ENCODE assay signal across 8 cellular contexts in the genomic region with DNA sequence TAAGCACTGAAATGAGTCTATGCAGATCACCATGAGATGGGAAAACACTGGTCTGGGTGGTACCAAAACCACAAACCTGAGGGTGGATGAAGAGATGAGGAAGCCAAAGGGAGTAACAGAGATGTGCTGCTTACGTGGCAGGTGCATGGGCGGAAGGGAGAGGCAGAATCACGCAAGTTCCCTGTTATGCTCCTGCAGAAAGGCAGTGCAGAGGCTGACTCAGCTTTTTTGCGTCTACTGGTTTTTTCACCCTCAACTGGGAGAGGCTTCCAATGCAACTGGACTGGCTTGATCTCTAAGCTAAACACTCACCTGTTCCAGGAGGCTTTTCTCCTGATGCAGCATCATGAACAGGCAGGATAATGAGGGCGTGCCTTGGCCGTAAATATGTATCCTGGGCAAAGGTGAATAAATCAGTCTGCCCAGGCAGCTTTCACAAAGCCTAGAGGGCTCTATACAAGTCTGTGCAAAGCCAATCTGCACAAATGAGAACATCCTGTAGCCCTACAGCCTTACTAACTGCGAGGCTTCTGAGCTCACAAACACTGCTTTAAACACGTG.
A peak's percentile ranks its signal among the peaks of the same experiment; 100 is the strongest.
DNase-seq lines count a peak whose midpoint lies in the region; ATAC-seq and TF ChIP-seq lines count a peak whose summit lies in the region.

No MANE protein-coding gene starts in this region.

- H3K4me1 Mint-ChIP-seq in stimulated activated memory B cell treated with anti-CD40 and anti-IgM and Interleukin-4, amounts not matched to agents 10 μg/mL and 1 μg/mL and 100 μg/mL, for 72 hours = peaks cover 80% of the 10 kb centered on the region

- H3K36me3 Mint-ChIP-seq in stimulated activated memory B cell treated with anti-CD40 and anti-IgM and Interleukin-4, amounts not matched to agents 10 μg/mL and 1 μg/mL and 100 μg/mL, for 72 hours = peaks cover 17% of the 10 kb centered on the region

- ATAC-seq in HG02885 (IDR thresholded peaks at IDR 0.05; ENCODE audit: poor library complexity, unreplicated experiment) (peak; percentile 34), Right ventricle myocardium inferior (no peak)
- ATAC-seq in stimulated activated memory B cell treated with anti-CD40 and anti-IgM and Interleukin-4, amounts not matched to agents 10 μg/mL and 1 μg/mL and 100 μg/mL, for 72 hours = peak; percentile 78

- H3K4me3 ChIP-seq in GM12864 (ENCODE audit: low read depth, low read length) (peak overlapping the region; percentile 14; the same call in 1 of the 2 replicates), epithelial cell of esophagus (ENCODE audit: low read length) (no peak overlapping the region)

- H3K4me3 Mint-ChIP-seq in stimulated activated memory B cell treated with anti-CD40 and anti-IgM and Interleukin-4, amounts not matched to agents 10 μg/mL and 1 μg/mL and 100 μg/mL, for 72 hours = peak overlapping the region; percentile 59

- intact Hi-C loops in Right ventricle myocardium inferior (cut with DNase I) = no loop called here

- no peaks in the 10 kb centered on the region for H3K27me3 Mint-ChIP-seq in stimulated activated memory B cell treated with anti-CD40 and anti-IgM and Interleukin-4, amounts not matched to agents 10 μg/mL and 1 μg/mL and 100 μg/mL, for 72 hours

- H3K9me3 Mint-ChIP-seq in stimulated activated memory B cell treated with anti-CD40 and anti-IgM and Interleukin-4, amounts not matched to agents 10 μg/mL and 1 μg/mL and 100 μg/mL, for 72 hours = peaks cover 4% of the 10 kb centered on the region

- DNase-seq in GM12864 (ENCODE audit: low read depth) (peak; percentile 77), epithelial cell of esophagus (ENCODE audit: low read depth) (peak; percentile 100), globus pallidus (ENCODE audit: low spot score) (no peak), Right ventricle myocardium inferior (ENCODE audit: missing footprints) (no peak), OCI-M2 (lab: John Stamatoyannopoulos, UW; ENCODE audit: unreplicated experiment) (no peak)
- DNase-seq in activated CD4-positive, CD25-positive, alpha-beta regulatory T cell treated with anti-CD3 and anti-CD28 coated beads, Interleukin-2, amount 50 U/mL, for 72 hours = peak; percentile 57

- peak overlapping the region; percentile 98 for H3K27ac Mint-ChIP-seq in stimulated activated memory B cell treated with anti-CD40 and anti-IgM and Interleukin-4, amounts not matched to agents 10 μg/mL and 1 μg/mL and 100 μg/mL, for 72 hours

- TF ChIP-seq CTCF in GM12864 (IDR thresholded peaks at IDR 0.05; ENCODE audit: low read depth, low read length, missing control alignments) (no peak), epithelial cell of esophagus (IDR thresholded peaks at IDR 0.05; ENCODE audit: insufficient read depth, low read depth, low read length, missing control alignments) (no peak)

Comparison
In these comparisons a context has a peak if more than half of its experiments do, and no peak if none do; other contexts are left out.
1. DNase-seq: peak in GM12864 (single experiment), activated CD4-positive, CD25-positive, alpha-beta regulatory T cell treated with anti-CD3 and anti-CD28 coated beads, Interleukin-2, amount 50 U/mL, for 72 hours (single experiment) and epithelial cell of esophagus (single experiment); none in globus pallidus (single experiment), Right ventricle myocardium inferior (single experiment) and OCI-M2 (single experiment).